In the genomic region with DNA sequence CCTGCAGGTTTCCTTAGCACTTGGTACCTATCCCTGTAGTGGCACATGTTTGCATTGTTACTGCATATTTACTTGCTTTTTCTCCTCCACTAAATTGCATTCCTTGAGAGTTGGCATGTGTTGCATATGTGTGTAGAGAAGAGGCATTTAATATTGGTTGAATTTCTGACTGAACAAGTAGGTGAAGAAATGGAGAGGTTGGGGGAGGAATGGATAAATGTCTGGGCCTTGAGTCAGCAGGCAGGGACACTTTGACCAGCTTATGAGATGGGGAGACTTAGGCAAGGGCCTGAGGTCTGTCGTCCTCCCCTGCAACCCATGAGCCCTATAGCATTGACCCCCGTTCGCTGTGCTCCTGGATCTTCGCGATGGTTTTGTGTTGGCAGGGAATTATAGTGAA, we compare ENCODE assay signal across 18 cellular contexts. TPM values are rescaled to one million over a fixed set of nuclear protein-coding genes. Genes with fewer than 3 reads are reported as not detected.
A peak's percentile ranks its signal among the peaks of the same experiment; 100 is the strongest.
DNase-seq lines count a peak whose midpoint lies in the region; ATAC-seq and TF ChIP-seq lines count a peak whose summit lies in the region.
"Had no signal": no experiment of that assay in that cellular context is flagged by ENCODE, and none has a peak within 500 bp of the region (broad histone marks: within the 10 kb centered on the region; RNA-seq: fewer than 3 reads in every experiment).

No MANE protein-coding gene starts in this region.

- H3K14ac ChIP-seq in IMR-90 (replicated peaks; ENCODE audit: low read depth, low read length): no peak overlapping the region

- no peak overlapping the region for H3K4ac ChIP-seq in IMR-90 (ENCODE audit: low read depth, low read length)

- DNase-seq in activated T-cell treated with anti-CD3 and anti-CD28 coated beads, Interleukin-2, amount 50 U/mL, for 4 hours: no peak
- DNase-seq in activated T-cell treated with anti-CD3 and anti-CD28 coated beads for 4 hours (no peak), IMR-90 (peak; percentile 3), spleen (no peak), testis (no peak), NCI-H526 (lab: John Stamatoyannopoulos, UW) (no peak), MV-4-11 (lab: John Stamatoyannopoulos, UW) (no peak)
- DNase-seq in activated naive CD8-positive, alpha-beta T cell treated with anti-CD3 and anti-CD28 coated beads, Interleukin-2, amount 10 ng/mL, durations not matched to agents 7 days and 5 days: no peak
- DNase-seq: ACHN; activated CD4-positive, CD25-positive, alpha-beta regulatory T cell treated with anti-CD3 and anti-CD28 coated beads, Interleukin-2, amount 50 U/mL, for 72 hours; activated effector memory CD4-positive, alpha-beta T cell treated with anti-CD3 and anti-CD28 coated beads, Interleukin-2, amount 50 U/mL, for 16 hours; NCI-H2081; stimulated activated CD4-positive, alpha-beta T cell treated with anti-CD3 and anti-CD28 coated beads, Interleukin-2, amount 100 ng/mL, for 24 hours; stimulated activated CD8-positive, alpha-beta memory T cell treated with anti-CD3 and anti-CD28 coated beads, Interleukin-4, amount 100 ng/mL, for 48 hours had no signal

- no peak overlapping the region for H2BK5ac ChIP-seq in IMR-90 (ENCODE audit: low read depth, low read length, poor library complexity, severe bottlenecking)

- H3K4me2 ChIP-seq in IMR-90 (ENCODE audit: low read depth, low read length): no peak overlapping the region

- H3K36me3 ChIP-seq in IMR-90 (ENCODE audit: control insufficient read depth, insufficient read depth, low read length) (peaks cover 5% of the 10 kb centered on the region), spleen (peaks cover 0 to 9% (median 3%) of the 10 kb centered on the region in 6 donors), testis (ENCODE audit: low read depth, missing control alignments) (no peaks in the 10 kb centered on the region)

- no peak overlapping the region for H3K18ac ChIP-seq in IMR-90 (ENCODE audit: low read depth, low read length)

- no peak overlapping the region for H2AK9ac ChIP-seq in IMR-90 (replicated peaks; ENCODE audit: low read depth, low read length, poor library complexity)

- H3K9me1 ChIP-seq in IMR-90 (ENCODE audit: insufficient read depth, low read length): peaks cover 3% of the 10 kb centered on the region; the same call in 1 of the 2 replicates

- in situ Hi-C loops in IMR-90 (cut with MboI; ENCODE audit: low sequenced_read_pairs): loop anchor here (5.0 kb wide), 1 partner anchor 83 kb away; no protein-coding TSS in a partner anchor

- H3K4me3 ChIP-seq in IMR-90 (ENCODE audit: insufficient read depth, low read depth, low read length) (no peak overlapping the region), spleen (no peak overlapping the region), testis (no peak overlapping the region)

- H3K56ac ChIP-seq in IMR-90 (ENCODE audit: extremely low read depth, insufficient read depth, low read length): no peak overlapping the region

- peaks cover 14% of the 10 kb centered on the region for H3K36me3 Mint-ChIP-seq in activated T-cell treated with anti-CD3 and anti-CD28 coated beads, Interleukin-2, amount 50 U/mL, for 4 hours (ENCODE audit: insufficient read depth)
- H3K36me3 Mint-ChIP-seq in activated naive CD8-positive, alpha-beta T cell treated with anti-CD3 and anti-CD28 coated beads, Interleukin-2, amount 10 ng/mL, durations not matched to agents 7 days and 5 days: peaks cover 22% of the 10 kb centered on the region

- H4K8ac ChIP-seq in IMR-90 (ENCODE audit: low read depth in 2 of 2, low read length in 2 of 2): no peak overlapping the region

- TF ChIP-seq POLR2A in IMR-90 (IDR thresholded peaks at IDR 0.05; ENCODE audit: low read depth, low read length) (no peak), spleen (IDR thresholded peaks at IDR 0.05) (no peak), testis (IDR thresholded peaks at IDR 0.05) (no peak)

- H3K27me3 ChIP-seq in IMR-90 (ENCODE audit: control insufficient read depth, insufficient read depth, low read length): no peaks in the 10 kb centered on the region
- H3K27me3 ChIP-seq in spleen (replicated peaks in 1 of 7): no peaks in the 10 kb centered on the region
- no peaks in the 10 kb centered on the region for H3K27me3 ChIP-seq in testis

- H3K27me3 Mint-ChIP-seq in activated T-cell treated with anti-CD3 and anti-CD28 coated beads, Interleukin-2, amount 50 U/mL, for 4 hours (ENCODE audit: low read depth): no peaks in the 10 kb centered on the region
- no peaks in the 10 kb centered on the region for H3K27me3 Mint-ChIP-seq in activated naive CD8-positive, alpha-beta T cell treated with anti-CD3 and anti-CD28 coated beads, Interleukin-2, amount 10 ng/mL, durations not matched to agents 7 days and 5 days
- H3K27me3 Mint-ChIP-seq: type B pancreatic cell had no signal

- H2AFZ ChIP-seq in IMR-90 (replicated peaks; ENCODE audit: low read length, poor library complexity): no peak overlapping the region

- TF ChIP-seq CTCF in IMR-90 (conservative IDR thresholded peaks at IDR 0.05; ENCODE audit: low read depth, low read length) (no peak), spleen (IDR thresholded peaks at IDR 0.05 in 8 of 11, conservative IDR thresholded peaks at IDR 0.05 in 3 of 11) (no peak), testis (IDR thresholded peaks at IDR 0.05) (no peak)

- H4K91ac ChIP-seq in IMR-90 (ENCODE audit: insufficient read depth, low read depth, low read length): no peak overlapping the region

- dilution Hi-C loops in IMR-90 (cut with HindIII; ENCODE audit: low sequenced_read_pairs, unreplicated experiment): no loop called here

- TF ChIP-seq RAD21 in IMR-90 (IDR thresholded peaks at IDR 0.05; ENCODE audit: low read length): no peak

- no peak overlapping the region for H2AK5ac ChIP-seq in IMR-90 (ENCODE audit: low read depth, low read length)

- H2BK15ac ChIP-seq in IMR-90 (ENCODE audit: low read depth, low read length): no peak overlapping the region

- H2BK120ac ChIP-seq in IMR-90 (ENCODE audit: low read depth, low read length): no peak overlapping the region

- intact Hi-C loops in IMR-90 (cut with micrococcal nuclease) (loop anchor here (10.0 kb wide), 2 partner anchors 175 to 415 kb away; no protein-coding TSS in a partner anchor), spleen (cut with DNase I; ENCODE audit: low total_unique reads) (no loop called here), testis (cut with DNase I; ENCODE audit: low total_unique reads) (no loop called here)

- CTCF ChIA-PET in IMR-90 (lab: Yijun Ruan, JAX): interaction anchor here (1.0 kb wide), 1 partner anchor 83 kb away, joined by 3 read pairs; no protein-coding TSS in a partner anchor

- peaks cover 1% of the 10 kb centered on the region for H3K9me3 Mint-ChIP-seq in activated T-cell treated with anti-CD3 and anti-CD28 coated beads, Interleukin-2, amount 50 U/mL, for 4 hours
- H3K9me3 Mint-ChIP-seq in activated naive CD8-positive, alpha-beta T cell treated with anti-CD3 and anti-CD28 coated beads, Interleukin-2, amount 10 ng/mL, durations not matched to agents 7 days and 5 days: no peaks in the 10 kb centered on the region
- H3K9me3 Mint-ChIP-seq: type B pancreatic cell had no signal

- no peak overlapping the region for H3K9ac ChIP-seq in IMR-90 (ENCODE audit: low read depth, low read length)

- H3K27ac ChIP-seq in IMR-90 (ENCODE audit: insufficient read depth, low read length): no peak overlapping the region
- peak overlapping the region in 6 of 8 donors; percentile 71 to 92 (median 86) for H3K27ac ChIP-seq in spleen
- no peak overlapping the region for H3K27ac ChIP-seq in testis

- BruUV-seq in IMR-90 (replicated peaks; lab: Mats Ljungman, UMichigan): no TSS peak

- no peaks in the 10 kb centered on the region; the same call in 1 of the 2 replicates for H4K20me1 ChIP-seq in IMR-90 (ENCODE audit: insufficient read depth, low read length)

- peaks cover 83% of the 10 kb centered on the region for H3K4me1 Mint-ChIP-seq in activated T-cell treated with anti-CD3 and anti-CD28 coated beads, Interleukin-2, amount 50 U/mL, for 4 hours (ENCODE audit: low read depth)
- peaks cover 55% of the 10 kb centered on the region for H3K4me1 Mint-ChIP-seq in activated naive CD8-positive, alpha-beta T cell treated with anti-CD3 and anti-CD28 coated beads, Interleukin-2, amount 10 ng/mL, durations not matched to agents 7 days and 5 days

- no peak for ATAC-seq in activated T-cell treated with anti-CD3 and anti-CD28 coated beads, Interleukin-2, amount 50 U/mL, for 4 hours
- ATAC-seq in IMR-90 (ENCODE audit: low read depth): no peak
- no peak for ATAC-seq in activated naive CD8-positive, alpha-beta T cell treated with anti-CD3 and anti-CD28 coated beads, Interleukin-2, amount 10 ng/mL, durations not matched to agents 7 days and 5 days (ENCODE audit: low read depth)
- ATAC-seq: Panc1 had no signal

- H2BK20ac ChIP-seq in IMR-90 (ENCODE audit: low read depth, low read length): no peak overlapping the region

- no peak overlapping the region for H3K23ac ChIP-seq in IMR-90 (ENCODE audit: low read depth, low read length)

- POLR2A ChIA-PET in IMR-90 (lab: Charles Lee; ENCODE audit: unreplicated experiment): no interaction called here
- POLR2A ChIA-PET in activated naive CD8-positive, alpha-beta T cell treated with anti-CD3 and anti-CD28 coated beads, Interleukin-2, amount 10 ng/mL, durations not matched to agents 7 days and 5 days (lab: Charles Lee): interaction anchor here (1.1 to 2.0 kb wide), 7 partner anchors 43 to 115 kb away, joined by 3 to 12 read pairs (median 3); a partner anchor contains a TSS

- H3K9me3 ChIP-seq in IMR-90 (ENCODE audit: control insufficient read depth, insufficient read depth, low read length): no peaks in the 10 kb centered on the region
- no peaks in the 10 kb centered on the region for H3K9me3 ChIP-seq in spleen
- H3K9me3 ChIP-seq in testis: no peaks in the 10 kb centered on the region

- H3K4me1 ChIP-seq in IMR-90 (ENCODE audit: control insufficient read depth, insufficient read depth, low read length) (peaks cover 4% of the 10 kb centered on the region; the same call in 1 of the 2 replicates), spleen (peaks cover 25 to 100% (median 78%) of the 10 kb centered on the region in 6 donors), testis (peaks cover 8% of the 10 kb centered on the region)

- no CpG with 5 or more reads among the region's 5 CpGs for WGBS in IMR-90 (ENCODE audit: extremely low coverage in 2 of 2, insufficient read length in 1 of 2), 2 experiments
- WGBS in spleen, 5 donors: 87 to 95% (median 90%) methylated on average over 5 of the region's 5 CpGs
- WGBS in testis, 2 donors: 76 to 88% methylated on average over 5 of the region's 5 CpGs

- peaks cover 3 to 4% of the 10 kb centered on the region in 2 experiments; a peak in 2 of 4 replicates for H3K79me1 ChIP-seq in IMR-90 (ENCODE audit: low read depth in 1 of 2, low read length in 2 of 2)

- H3K27ac Mint-ChIP-seq in activated naive CD8-positive, alpha-beta T cell treated with anti-CD3 and anti-CD28 coated beads, Interleukin-2, amount 10 ng/mL, durations not matched to agents 7 days and 5 days: peak overlapping the region; percentile 94
- H3K27ac Mint-ChIP-seq: type B pancreatic cell had no signal

- H3K4me3 Mint-ChIP-seq in activated T-cell treated with anti-CD3 and anti-CD28 coated beads, Interleukin-2, amount 50 U/mL, for 4 hours: peak overlapping the region; percentile 17
- peak overlapping the region; percentile 90 for H3K4me3 Mint-ChIP-seq in activated naive CD8-positive, alpha-beta T cell treated with anti-CD3 and anti-CD28 coated beads, Interleukin-2, amount 10 ng/mL, durations not matched to agents 7 days and 5 days
- H3K4me3 Mint-ChIP-seq: type B pancreatic cell had no signal

- no peak overlapping the region for H4K5ac ChIP-seq in IMR-90 (ENCODE audit: low read depth, low read length)

RNA-seq across cellular contexts. Expression of a gene that starts 2.0 kb away (rescaled TPM):
- total RNA-seq in activated T-cell treated with anti-CD3 and anti-CD28 coated beads, Interleukin-2, amount 50 U/mL, for 4 hours: 1 to 10 TPM; 3.3 to 4.0 (median 3.9) TPM
- total RNA-seq in IMR-90 (2012; rRNA removed): not detected in 2 replicates
- polyA plus RNA-seq in IMR-90 (2012; rRNA removed): not detected in 2 replicates
- not detected in 2 replicates for polyA plus RNA-seq in IMR-90 (2012; cell fraction: cytosol; rRNA removed)
- not detected in 2 replicates for polyA plus RNA-seq in IMR-90 (2012; cell fraction: nucleus; rRNA removed; ENCODE audit: low replicate concordance)
- 10 to 100 TPM; 25.5 to 25.9 TPM for total RNA-seq in activated naive CD8-positive, alpha-beta T cell treated with anti-CD3 and anti-CD28 coated beads, Interleukin-2, amount 10 ng/mL, durations not matched to agents 7 days and 5 days
- total RNA-seq in spleen: 10 to 100 TPM in 6 of 7 donors, 1 to 10 TPM in 1; 9.6 to 21.8 (median 15.3) TPM
- 10 to 100 TPM; 25.6 to 33.9 (median 29.4) TPM for polyA plus RNA-seq in spleen
- total RNA-seq in testis: 10 to 100 TPM in 1 of 2 donors, 1 to 10 TPM in 1; 8.5 to 16.6 TPM
- polyA plus RNA-seq in testis (ENCODE audit: insufficient read depth, low read depth, low replicate concordance): 18.0 TPM
- total RNA-seq: fibroblast of lung, HT1080 had no signal
- polyA plus RNA-seq: fibroblast of lung had no signal

RNA-seq across cellular contexts. Expression of a gene that starts 47.0 kb away (rescaled TPM):
- 10 to 100 TPM; 48.6 to 86.8 (median 65.7) TPM for total RNA-seq in activated T-cell treated with anti-CD3 and anti-CD28 coated beads, Interleukin-2, amount 50 U/mL, for 4 hours
- total RNA-seq in IMR-90 (2012; rRNA removed) (0.18 and 0.28 TPM in 2 replicates), spleen (10 to 100 TPM; 29.1 to 83.6 (median 53.4) TPM), testis (1 to 10 TPM in 1 of 2 donors, under 1 TPM in 1; 0.39 to 6.9 TPM)
- polyA plus RNA-seq in IMR-90 (2012; rRNA removed) (0.31 and 0.44 TPM in 2 replicates), spleen (10 to 100 TPM; 56.0 to 68.0 (median 60.6) TPM), testis (ENCODE audit: insufficient read depth, low read depth, low replicate concordance) (2.3 TPM)
- polyA plus RNA-seq in IMR-90 (2012; cell fraction: cytosol; rRNA removed): 0.03 and 0.04 TPM in 2 replicates
- 0.04 and 0.10 TPM in 2 replicates for polyA plus RNA-seq in IMR-90 (2012; cell fraction: nucleus; rRNA removed; ENCODE audit: low replicate concordance)
- total RNA-seq in activated naive CD8-positive, alpha-beta T cell treated with anti-CD3 and anti-CD28 coated beads, Interleukin-2, amount 10 ng/mL, durations not matched to agents 7 days and 5 days: 10 to 100 TPM; 36.4 to 44.9 TPM
- total RNA-seq: fibroblast of lung, HT1080 had no signal

RNA-seq across cellular contexts. Expression of a gene that starts 59.6 kb away (rescaled TPM):
- total RNA-seq in activated T-cell treated with anti-CD3 and anti-CD28 coated beads, Interleukin-2, amount 50 U/mL, for 4 hours: 10 to 100 TPM; 48.5 to 50.4 (median 49.1) TPM
- 20.8 and 23.6 TPM in 2 replicates for total RNA-seq in IMR-90 (2012; rRNA removed)
- polyA plus RNA-seq in IMR-90 (2012; rRNA removed): 28.9 and 36.3 TPM in 2 replicates
- polyA plus RNA-seq in IMR-90 (2012; cell fraction: cytosol; rRNA removed): 29.0 and 35.1 TPM in 2 replicates
- polyA plus RNA-seq in IMR-90 (2012; cell fraction: nucleus; rRNA removed; ENCODE audit: low replicate concordance): 17.0 and 27.8 TPM in 2 replicates
- total RNA-seq in activated naive CD8-positive, alpha-beta T cell treated with anti-CD3 and anti-CD28 coated beads, Interleukin-2, amount 10 ng/mL, durations not matched to agents 7 days and 5 days: 10 to 100 TPM; 79.1 to 80.8 TPM
- total RNA-seq in spleen: 10 to 100 TPM; 62.8 to 82.1 (median 72.3) TPM
- 10 to 100 TPM; 49.3 to 57.3 (median 50.4) TPM for polyA plus RNA-seq in spleen
- 10 to 100 TPM; 85.5 to 93.0 TPM for total RNA-seq in testis
- 147 TPM for polyA plus RNA-seq in testis (ENCODE audit: insufficient read depth, low read depth, low replicate concordance)

Comparison
In these comparisons a context has a peak if more than half of its experiments do, and no peak if none do; other contexts are left out.
1. H3K27ac ChIP-seq: peak in spleen (6 of 8); none in IMR-90 (single experiment) and testis (0 of 2).